In genomic region chr4:14023036-14023435, GRCh38 we compare ENCODE assay signal across 19 cellular contexts.
DNase-seq lines count a peak whose midpoint lies in the region; ATAC-seq, FAIRE-seq and TF ChIP-seq lines count a peak whose summit lies in the region.
"Had no signal": no experiment of that assay in that cellular context is flagged by ENCODE, and none has a peak within 500 bp of the region (broad histone marks: within the 10 kb centered on the region; RNA-seq: fewer than 3 reads in every experiment).

No MANE protein-coding gene starts in this region.

- TF ChIP-seq CTCF in CD14-positive monocyte (IDR thresholded peaks at IDR 0.05) = no peak

- ATAC-seq in HG02938 (IDR thresholded peaks at IDR 0.05; ENCODE audit: unreplicated experiment) = no peak

- H3K27ac Mint-ChIP-seq in CD14-positive monocyte = no peak overlapping the region

- H3K27me3 Mint-ChIP-seq in CD14-positive monocyte (ENCODE audit: low read depth in 3 of 3) = peaks cover 0 to 2% (median 1%) of the 10 kb centered on the region in 3 donors

- no peaks in the 10 kb centered on the region for H3K36me3 Mint-ChIP-seq in CD14-positive monocyte

- peak; percentile 11 for DNase-seq in AG20443 (ENCODE audit: low spot score)
- peak; percentile 80 for DNase-seq in HT1080 (ENCODE audit: low read depth)
- DNase-seq in T1000 (lab: John Stamatoyannopoulos, UW) = peak; percentile 35
- DNase-seq in kidney glomerular epithelial cell (lab: John Stamatoyannopoulos, UW) = peak; percentile 24
- no peak for DNase-seq in frontal cortex (ENCODE audit: low spot score in 2 of 2)
- no peak for DNase-seq in D341Med (ENCODE audit: low spot score)
- no peak for DNase-seq in CD14-positive monocyte (ENCODE audit: low spot score)
- DNase-seq: activated CD4-positive, alpha-beta T cell treated with anti-CD3 and anti-CD28 coated beads for 48 hours; activated naive CD4-positive, alpha-beta T cell treated with Interleukin-2 at 50 U/mL for 16 hours; activated T-cell treated with anti-CD3 and anti-CD28 coated beads, Interleukin-2, amount 50 U/mL, for 48 hours; amygdala; Caco-2; cortex of kidney; glutamatergic neuron; NCI-H1694 treated with DMSO at 0.1 percent for 48 hours; NCI-H526; stimulated activated CD4-positive, alpha-beta T cell treated with anti-CD3 and anti-CD28 coated beads, Interleukin-2, amount 100 ng/mL, for 24 hours; T-helper 2 cell had no signal

- no peak overlapping the region for H3K4me3 Mint-ChIP-seq in CD14-positive monocyte

- peaks cover 4% of the 10 kb centered on the region for H3K4me1 Mint-ChIP-seq in CD14-positive monocyte

- peaks cover 0 to 6% (median 2%) of the 10 kb centered on the region in 7 donors for H3K9me3 Mint-ChIP-seq in CD14-positive monocyte

- intact Hi-C loops in CD14-positive monocyte (cut with micrococcal nuclease) = no loop called here

- FAIRE-seq in frontal cortex (lab: Jason Lieb, UNC) = no peak

Comparison
In these comparisons a context has a peak if more than half of its experiments do, and no peak if none do; other contexts are left out.
1. DNase-seq: peak in AG20443 (single experiment), HT1080 (single experiment), T1000 (single experiment) and kidney glomerular epithelial cell (single experiment); none in frontal cortex (0 of 2), D341Med (single experiment) and CD14-positive monocyte (single experiment).